24 cellular contexts compared by ENCODE assay signal in genomic region chr2:140842110-140842509, GRCh38.
"Had no signal": no experiment of that assay in that cellular context is flagged by ENCODE, and none has a peak within 500 bp of the region (broad histone marks: within the 10 kb centered on the region; RNA-seq: fewer than 3 reads in every experiment).

No MANE protein-coding gene starts in this region.

- DNase-seq: activated CD4-positive, alpha-beta T cell treated with anti-CD3 and anti-CD28 coated beads, Interleukin-2, amount 10 ng/mL, durations not matched to agents 24 days and 14 days; activated CD4-positive, alpha-beta T cell treated with anti-CD3 and anti-CD28 coated beads, Interleukin-2, amount 50 U/mL, for 4 hours; activated CD8-positive, alpha-beta T cell treated with anti-CD3 and anti-CD28 coated beads, Interleukin-2, amount 10 ng/mL, durations not matched to agents 7 days and 5 days; activated gamma-delta T cell treated with Interleukin-2 at 50 U/mL for 16 hours; activated naive CD4-positive, alpha-beta T cell treated with anti-CD3 and anti-CD28 coated beads for 36 hours; activated T-cell treated with anti-CD3 and anti-CD28 coated beads, Interleukin-2, amount 50 U/mL, for 24 hours; adrenal gland; cerebellar nuclear complex; NCI-H1092 treated with DMSO at 0.1 percent for 48 hours; NCI-H1417 treated with DMSO at 0.1 percent for 48 hours; NCI-H187 treated with DMSO at 0.1 percent for 48 hours; NCI-H2081; NCI-H2171 treated with DMSO at 0.1 percent for 48 hours; NCI-H2227 treated with DMSO at 0.1 percent for 48 hours; NCI-H524 treated with DMSO at 0.1 percent for 48 hours; NCI-H748 treated with DMSO at 0.1 percent for 48 hours; Peyer's patch; RPMI8226; SHP77 treated with DMSO at 0.1 percent for 48 hours; SW 1271; T-helper 1 cell had no signal

- ATAC-seq: activated CD8-positive, alpha-beta T cell treated with anti-CD3 and anti-CD28 coated beads, Interleukin-2, amount 10 ng/mL, durations not matched to agents 7 days and 5 days; activated naive CD4-positive, alpha-beta T cell treated with anti-CD3 and anti-CD28 coated beads, Interleukin-2, amount 50 U/mL, for 72 hours; K562 had no signal

- H3K9me3 ChIP-seq: adrenal gland, Peyer's patch, SJSA1 had no signal

- H3K4me1 ChIP-seq: adrenal gland, Peyer's patch, SJSA1 had no signal

- H3K4me3 ChIP-seq: adrenal gland, K562, Peyer's patch, SJSA1 had no signal

- H3K36me3 ChIP-seq: adrenal gland, Peyer's patch, SJSA1 had no signal

- H3K27ac ChIP-seq: adrenal gland, Peyer's patch, SJSA1 had no signal

- H3K27me3 ChIP-seq: adrenal gland, Peyer's patch, SJSA1 had no signal
